1 cellular context compared by ENCODE assay signal in the genomic region with DNA sequence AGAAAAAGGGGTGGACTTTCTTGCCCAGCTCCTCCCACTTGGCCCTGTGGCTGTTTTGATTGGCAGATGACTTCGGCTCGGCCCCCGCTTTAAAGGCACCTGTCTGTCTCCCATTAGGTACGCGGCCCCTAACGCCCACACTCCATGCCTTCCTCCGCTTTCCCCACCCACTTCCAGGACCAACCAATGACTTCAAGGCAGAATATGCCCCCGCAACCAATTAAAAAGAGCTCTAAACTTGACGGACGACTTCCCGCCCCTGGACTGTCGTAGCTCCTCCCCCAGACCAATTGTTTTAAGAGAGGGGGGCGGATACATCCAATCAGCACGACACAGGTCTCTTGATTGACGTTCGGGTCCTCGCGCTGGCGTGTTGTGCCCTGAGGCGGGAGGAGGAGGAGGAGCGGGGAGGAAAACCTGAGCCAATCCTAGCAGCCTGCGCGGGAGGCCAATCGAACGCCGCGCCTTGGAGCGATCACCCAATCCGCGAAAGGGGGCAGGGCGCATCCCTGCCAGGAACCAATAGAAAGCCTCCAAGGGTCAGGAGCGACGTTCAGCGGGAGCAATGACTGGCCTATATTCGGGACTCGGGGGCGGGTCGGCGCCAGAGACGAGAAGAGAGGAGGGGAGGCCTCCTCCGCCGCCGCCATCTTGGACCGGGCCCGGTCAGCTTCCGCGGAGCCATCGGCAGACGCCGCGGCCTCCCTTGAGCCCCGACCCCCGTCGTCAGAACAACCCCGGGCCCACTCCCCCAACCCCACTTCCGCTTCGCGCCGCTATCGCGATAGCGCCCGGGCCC.
TF ChIP-seq lines count a peak whose summit lies in the region.

A gene (plus strand): TSS at position 649 of the 799 bp plus-strand sequence. CDS start 5,217 bp downstream, outside the sequence.

TF ChIP-seq in HEK293, 187 proteins besides CTCF, POLR2A, EP300 and RAD21 (continued from another document):
- TF ChIP-seq, protein P1, sequence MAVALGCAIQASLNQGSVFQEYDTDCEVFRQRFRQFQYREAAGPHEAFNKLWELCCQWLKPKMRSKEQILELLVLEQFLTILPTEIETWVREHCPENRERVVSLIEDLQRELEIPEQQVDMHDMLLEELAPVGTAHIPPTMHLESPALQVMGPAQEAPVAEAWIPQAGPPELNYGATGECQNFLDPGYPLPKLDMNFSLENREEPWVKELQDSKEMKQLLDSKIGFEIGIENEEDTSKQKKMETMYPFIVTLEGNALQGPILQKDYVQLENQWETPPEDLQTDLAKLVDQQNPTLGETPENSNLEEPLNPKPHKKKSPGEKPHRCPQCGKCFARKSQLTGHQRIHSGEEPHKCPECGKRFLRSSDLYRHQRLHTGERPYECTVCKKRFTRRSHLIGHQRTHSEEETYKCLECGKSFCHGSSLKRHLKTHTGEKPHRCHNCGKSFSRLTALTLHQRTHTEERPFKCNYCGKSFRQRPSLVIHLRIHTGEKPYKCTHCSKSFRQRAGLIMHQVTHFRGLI (tag by site-specific recombination; IDR thresholded peaks at IDR 0.05): no peak
- TF ChIP-seq ZNF660 (tag by site-specific recombination; IDR thresholded peaks at IDR 0.05) (0 out of 2 replicates have a peak, but pooled peaks have one; percentile 22), HOXD13 (CRISPR knock-in tag; IDR thresholded peaks at IDR 0.05; ENCODE audit: borderline replicate concordance) (no peak), YY2 (tag by site-specific recombination; IDR thresholded peaks at IDR 0.05) (peak; percentile 80), ZNF561 (tag by site-specific recombination; IDR thresholded peaks at IDR 0.05; ENCODE audit: borderline replicate concordance) (peak; percentile 99), ZNF629 (tag by site-specific recombination; IDR thresholded peaks at IDR 0.05) (no peak), ZNF302 (tag by site-specific recombination; IDR thresholded peaks at IDR 0.05; ENCODE audit: low read depth) (no peak), KLF16 (tag by site-specific recombination; IDR thresholded peaks at IDR 0.05) (peak; percentile 47; the same call in 1 of the 2 replicates), ZEB2 (tag by site-specific recombination; IDR thresholded peaks at IDR 0.05) (peak; percentile 60)
- TF ChIP-seq, protein P2, sequence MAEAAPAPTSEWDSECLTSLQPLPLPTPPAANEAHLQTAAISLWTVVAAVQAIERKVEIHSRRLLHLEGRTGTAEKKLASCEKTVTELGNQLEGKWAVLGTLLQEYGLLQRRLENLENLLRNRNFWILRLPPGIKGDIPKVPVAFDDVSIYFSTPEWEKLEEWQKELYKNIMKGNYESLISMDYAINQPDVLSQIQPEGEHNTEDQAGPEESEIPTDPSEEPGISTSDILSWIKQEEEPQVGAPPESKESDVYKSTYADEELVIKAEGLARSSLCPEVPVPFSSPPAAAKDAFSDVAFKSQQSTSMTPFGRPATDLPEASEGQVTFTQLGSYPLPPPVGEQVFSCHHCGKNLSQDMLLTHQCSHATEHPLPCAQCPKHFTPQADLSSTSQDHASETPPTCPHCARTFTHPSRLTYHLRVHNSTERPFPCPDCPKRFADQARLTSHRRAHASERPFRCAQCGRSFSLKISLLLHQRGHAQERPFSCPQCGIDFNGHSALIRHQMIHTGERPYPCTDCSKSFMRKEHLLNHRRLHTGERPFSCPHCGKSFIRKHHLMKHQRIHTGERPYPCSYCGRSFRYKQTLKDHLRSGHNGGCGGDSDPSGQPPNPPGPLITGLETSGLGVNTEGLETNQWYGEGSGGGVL (tag by site-specific recombination; IDR thresholded peaks at IDR 0.05): no peak
- TF ChIP-seq, protein P3, sequence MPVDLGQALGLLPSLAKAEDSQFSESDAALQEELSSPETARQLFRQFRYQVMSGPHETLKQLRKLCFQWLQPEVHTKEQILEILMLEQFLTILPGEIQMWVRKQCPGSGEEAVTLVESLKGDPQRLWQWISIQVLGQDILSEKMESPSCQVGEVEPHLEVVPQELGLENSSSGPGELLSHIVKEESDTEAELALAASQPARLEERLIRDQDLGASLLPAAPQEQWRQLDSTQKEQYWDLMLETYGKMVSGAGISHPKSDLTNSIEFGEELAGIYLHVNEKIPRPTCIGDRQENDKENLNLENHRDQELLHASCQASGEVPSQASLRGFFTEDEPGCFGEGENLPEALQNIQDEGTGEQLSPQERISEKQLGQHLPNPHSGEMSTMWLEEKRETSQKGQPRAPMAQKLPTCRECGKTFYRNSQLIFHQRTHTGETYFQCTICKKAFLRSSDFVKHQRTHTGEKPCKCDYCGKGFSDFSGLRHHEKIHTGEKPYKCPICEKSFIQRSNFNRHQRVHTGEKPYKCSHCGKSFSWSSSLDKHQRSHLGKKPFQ (tag by site-specific recombination; IDR thresholded peaks at IDR 0.05): no peak
